Comparison of ENCODE assay signal across 1 cellular context in the genomic region with DNA sequence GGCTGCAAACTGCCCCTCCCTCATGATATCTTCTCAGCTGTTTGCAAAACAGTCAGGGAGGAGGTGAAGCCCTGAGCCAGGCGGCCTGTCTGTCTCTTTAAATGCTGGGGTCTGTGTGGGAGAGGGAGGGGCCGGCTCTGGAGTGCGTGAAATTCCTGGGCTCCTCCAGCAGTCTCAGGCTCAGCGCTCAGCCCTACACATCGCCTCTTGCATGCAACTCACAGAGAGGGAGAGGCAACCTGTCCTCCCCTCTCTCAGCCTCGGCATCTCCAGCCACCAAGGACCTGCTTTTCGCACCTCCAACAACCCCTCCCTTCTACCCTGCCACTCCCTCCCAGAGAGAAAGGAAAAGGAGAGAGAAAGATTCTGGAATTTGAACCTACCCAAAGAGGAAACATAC.
TF ChIP-seq lines count a peak whose summit lies in the region.

A gene (plus strand): TSS at position 171 of the 400 bp plus-strand sequence. CDS start 72,721 bp downstream, outside the sequence.

TF ChIP-seq in HCT116, 20 proteins besides CTCF, POLR2A, EP300 and RAD21 (continued from another document):
- TF ChIP-seq, protein P1, sequence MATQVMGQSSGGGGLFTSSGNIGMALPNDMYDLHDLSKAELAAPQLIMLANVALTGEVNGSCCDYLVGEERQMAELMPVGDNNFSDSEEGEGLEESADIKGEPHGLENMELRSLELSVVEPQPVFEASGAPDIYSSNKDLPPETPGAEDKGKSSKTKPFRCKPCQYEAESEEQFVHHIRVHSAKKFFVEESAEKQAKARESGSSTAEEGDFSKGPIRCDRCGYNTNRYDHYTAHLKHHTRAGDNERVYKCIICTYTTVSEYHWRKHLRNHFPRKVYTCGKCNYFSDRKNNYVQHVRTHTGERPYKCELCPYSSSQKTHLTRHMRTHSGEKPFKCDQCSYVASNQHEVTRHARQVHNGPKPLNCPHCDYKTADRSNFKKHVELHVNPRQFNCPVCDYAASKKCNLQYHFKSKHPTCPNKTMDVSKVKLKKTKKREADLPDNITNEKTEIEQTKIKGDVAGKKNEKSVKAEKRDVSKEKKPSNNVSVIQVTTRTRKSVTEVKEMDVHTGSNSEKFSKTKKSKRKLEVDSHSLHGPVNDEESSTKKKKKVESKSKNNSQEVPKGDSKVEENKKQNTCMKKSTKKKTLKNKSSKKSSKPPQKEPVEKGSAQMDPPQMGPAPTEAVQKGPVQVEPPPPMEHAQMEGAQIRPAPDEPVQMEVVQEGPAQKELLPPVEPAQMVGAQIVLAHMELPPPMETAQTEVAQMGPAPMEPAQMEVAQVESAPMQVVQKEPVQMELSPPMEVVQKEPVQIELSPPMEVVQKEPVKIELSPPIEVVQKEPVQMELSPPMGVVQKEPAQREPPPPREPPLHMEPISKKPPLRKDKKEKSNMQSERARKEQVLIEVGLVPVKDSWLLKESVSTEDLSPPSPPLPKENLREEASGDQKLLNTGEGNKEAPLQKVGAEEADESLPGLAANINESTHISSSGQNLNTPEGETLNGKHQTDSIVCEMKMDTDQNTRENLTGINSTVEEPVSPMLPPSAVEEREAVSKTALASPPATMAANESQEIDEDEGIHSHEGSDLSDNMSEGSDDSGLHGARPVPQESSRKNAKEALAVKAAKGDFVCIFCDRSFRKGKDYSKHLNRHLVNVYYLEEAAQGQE (IDR thresholded peaks at IDR 0.05; ENCODE audit: low read depth): no peak
- TF ChIP-seq EZH2phosphoT487 (IDR thresholded peaks at IDR 0.05; ENCODE audit: borderline replicate concordance) (no peak), ELF1 (IDR thresholded peaks at IDR 0.05; ENCODE audit: borderline replicate concordance, low read depth) (no peak), ZFX (IDR thresholded peaks at IDR 0.05) (no peak), SIN3A (IDR thresholded peaks at IDR 0.05; ENCODE audit: low read depth) (no peak), SRF (IDR thresholded peaks at IDR 0.05; ENCODE audit: low read depth) (no peak)
